ENCODE assay signal across 18 cellular contexts in the genomic region with DNA sequence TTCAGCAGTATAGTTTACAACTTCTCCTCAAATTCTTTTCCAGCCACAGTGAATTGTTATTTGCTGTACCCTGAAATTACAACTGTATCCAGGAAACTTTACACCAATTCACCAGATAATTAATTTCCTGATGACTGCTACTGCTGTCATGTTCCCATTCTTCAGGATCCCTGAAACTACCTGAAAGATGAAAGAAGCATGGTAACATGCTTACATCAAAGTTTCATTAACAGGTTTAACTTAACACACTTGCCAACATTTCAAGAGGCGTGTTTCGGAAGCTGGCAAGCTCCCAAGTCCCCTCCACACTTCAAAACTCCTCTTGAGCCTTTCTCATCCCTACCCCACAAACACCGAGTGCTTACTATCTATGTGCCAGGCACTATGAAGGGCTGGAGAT.
"Had no signal": no experiment of that assay in that cellular context is flagged by ENCODE, and none has a peak within 500 bp of the region (broad histone marks: within the 10 kb centered on the region; RNA-seq: fewer than 3 reads in every experiment).

No MANE protein-coding gene starts in this region.

- DNase-seq: activated CD4-positive, alpha-beta T cell treated with anti-CD3 and anti-CD28 coated beads, Interleukin-2, amount 50 U/mL, for 4 hours; activated effector memory CD4-positive, alpha-beta T cell treated with anti-CD3 and anti-CD28 coated beads, Interleukin-2, amount 50 U/mL, for 16 hours; activated T-cell treated with anti-CD3 and anti-CD28 coated beads, Interleukin-2, amount 50 U/mL, for 72 hours; cerebellar nuclear complex; effector CD8-positive, alpha-beta T cell; glutamatergic neuron; hippocampal formation; psoas muscle; right cardiac atrium; stimulated activated CD4-positive, alpha-beta T cell treated with anti-CD3 and anti-CD28 coated beads, Interleukin-2, amount 100 ng/mL, for 24 hours; SW 1271; transverse colon; WERI-Rb-1 had no signal

- H3K27ac Mint-ChIP-seq: activated naive CD4-positive, alpha-beta T cell treated with anti-CD3 and anti-CD28 coated beads, Interleukin-2, amount 50 U/mL, for 24 hours; activated T-cell treated with anti-CD3 and anti-CD28 coated beads, Interleukin-2, amount 50 U/mL, for 72 hours; stimulated activated naive CD8-positive, alpha-beta T cell treated with anti-CD3 and anti-CD28 coated beads, Interleukin-15, Interleukin-2, amounts not matched to agents 100 ng/mL and 50 ng/mL, for 24 hours had no signal

- H3K27me3 Mint-ChIP-seq: activated naive CD4-positive, alpha-beta T cell treated with anti-CD3 and anti-CD28 coated beads, Interleukin-2, amount 50 U/mL, for 24 hours; stimulated activated naive CD8-positive, alpha-beta T cell treated with anti-CD3 and anti-CD28 coated beads, Interleukin-15, Interleukin-2, amounts not matched to agents 100 ng/mL and 50 ng/mL, for 24 hours had no signal

- H3K4me3 ChIP-seq: ascending aorta, psoas muscle, transverse colon had no signal

- H3K27me3 ChIP-seq: ascending aorta, foreskin keratinocyte, transverse colon had no signal

- ATAC-seq: activated T-cell treated with anti-CD3 and anti-CD28 coated beads, Interleukin-2, amount 50 U/mL, for 72 hours; foreskin keratinocyte; psoas muscle; right cardiac atrium had no signal

- H3K36me3 ChIP-seq: ascending aorta, transverse colon, WERI-Rb-1 had no signal

- H3K9me3 Mint-ChIP-seq: activated naive CD4-positive, alpha-beta T cell treated with anti-CD3 and anti-CD28 coated beads, Interleukin-2, amount 50 U/mL, for 24 hours; activated T-cell treated with anti-CD3 and anti-CD28 coated beads, Interleukin-2, amount 50 U/mL, for 72 hours; neural crest cell; stimulated activated naive CD8-positive, alpha-beta T cell treated with anti-CD3 and anti-CD28 coated beads, Interleukin-15, Interleukin-2, amounts not matched to agents 100 ng/mL and 50 ng/mL, for 24 hours had no signal

- H3K9me3 ChIP-seq: ascending aorta, psoas muscle, transverse colon had no signal

- H3K4me3 Mint-ChIP-seq: activated naive CD4-positive, alpha-beta T cell treated with anti-CD3 and anti-CD28 coated beads, Interleukin-2, amount 50 U/mL, for 24 hours; activated T-cell treated with anti-CD3 and anti-CD28 coated beads, Interleukin-2, amount 50 U/mL, for 72 hours; neural crest cell; stimulated activated naive CD8-positive, alpha-beta T cell treated with anti-CD3 and anti-CD28 coated beads, Interleukin-15, Interleukin-2, amounts not matched to agents 100 ng/mL and 50 ng/mL, for 24 hours had no signal

- H3K4me1 ChIP-seq: ascending aorta, foreskin keratinocyte had no signal

- H3K27ac ChIP-seq: ascending aorta, foreskin keratinocyte, psoas muscle, transverse colon, WERI-Rb-1 had no signal
